1 cellular context compared by ENCODE assay signal in genomic region chr5:148599187-148599586, GRCh38.
TF ChIP-seq lines count a peak whose summit lies in the region.

No MANE protein-coding gene starts in this region.

TF ChIP-seq in WTC11, 78 proteins besides CTCF, POLR2A, EP300 and RAD21:
- no peak for TF ChIP-seq ATF2 (CRISPR knock-in tag; IDR thresholded peaks at IDR 0.05; ENCODE audit: borderline replicate concordance, low read depth)
- TF ChIP-seq ZNF317 (CRISPR knock-in tag; IDR thresholded peaks at IDR 0.05; ENCODE audit: borderline replicate concordance, low read depth) = peak; percentile 87; the same call in 1 of the 2 replicates
- no peak for TF ChIP-seq JUN (CRISPR knock-in tag; IDR thresholded peaks at IDR 0.05)
- TF ChIP-seq ZSCAN18 (CRISPR knock-in tag; IDR thresholded peaks at IDR 0.05) = no peak
- TF ChIP-seq NR1H2 (CRISPR knock-in tag; IDR thresholded peaks at IDR 0.05) = no peak
- no peak for TF ChIP-seq ETV6 (CRISPR knock-in tag; IDR thresholded peaks at IDR 0.05)
